In the genomic region with DNA sequence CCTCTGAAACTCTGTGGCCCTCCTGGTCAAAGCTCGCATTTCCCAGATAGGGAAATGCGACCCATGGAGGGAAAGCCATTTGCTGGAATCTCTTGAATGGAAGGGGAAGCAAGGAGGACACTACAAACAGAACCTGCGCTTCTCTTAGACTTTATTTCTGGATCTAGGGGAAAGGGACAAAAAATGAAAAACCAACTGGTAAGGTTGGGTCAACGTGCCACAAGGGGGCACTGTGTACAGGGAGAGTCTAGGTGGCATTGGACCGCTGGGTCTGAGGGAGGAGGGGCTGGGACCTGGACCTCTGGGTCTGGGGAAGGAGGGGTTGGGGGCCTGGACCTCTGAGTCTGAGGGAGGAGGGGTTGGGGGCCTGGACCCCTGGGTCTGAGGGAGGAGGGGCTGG, we compare ENCODE assay signal across 11 cellular contexts. TPM values are rescaled to one million over a fixed set of nuclear protein-coding genes. Genes with fewer than 3 reads are reported as not detected.
A peak's percentile ranks its signal among the peaks of the same experiment; 100 is the strongest.
DNase-seq lines count a peak whose midpoint lies in the region; ATAC-seq, FAIRE-seq and TF ChIP-seq lines count a peak whose summit lies in the region.
"Had no signal": no experiment of that assay in that cellular context is flagged by ENCODE, and none has a peak within 500 bp of the region (broad histone marks: within the 10 kb centered on the region; RNA-seq: fewer than 3 reads in every experiment).

No MANE protein-coding gene starts in this region.

- H3K4me3 ChIP-seq in bronchial epithelial cell (ENCODE audit: low read depth, low read length) (no peak overlapping the region), smooth muscle cell (no peak overlapping the region)

- H3K27me3 ChIP-seq in bronchial epithelial cell (ENCODE audit: control insufficient read depth, insufficient read depth, low read length) = peaks cover 6% of the 10 kb centered on the region
- peaks cover 38% of the 10 kb centered on the region for H3K27me3 ChIP-seq in smooth muscle cell (ENCODE audit: low read depth)

- H3K9ac ChIP-seq in smooth muscle cell (ENCODE audit: low read depth) = no peak overlapping the region

- DNase-seq in NCI-H2196 (lab: John Stamatoyannopoulos, UW; ENCODE audit: unreplicated experiment) (peak; percentile 30), NCI-H2196 treated with DMSO at 0.1 percent for 48 hours (lab: John Stamatoyannopoulos, UW; ENCODE audit: unreplicated experiment) (no peak), OCI-M1 (lab: John Stamatoyannopoulos, UW) (peak; percentile 70), bronchial epithelial cell (ENCODE audit: low read depth) (no peak), smooth muscle cell (lab: John Stamatoyannopoulos, UW; ENCODE audit: unreplicated experiment) (no peak), SK-N-DZ (ENCODE audit: low spot score) (no peak), posterior vena cava (ENCODE audit: low spot score) (no peak), sciatic nerve (ENCODE audit: low spot score) (no peak)

- no peaks in the 10 kb centered on the region for H3K36me3 ChIP-seq in bronchial epithelial cell (ENCODE audit: control insufficient read depth, insufficient read depth, low read length)
- H3K36me3 ChIP-seq in smooth muscle cell (ENCODE audit: low read depth) = no peaks in the 10 kb centered on the region

- 16% methylated on average over 5 of the region's 5 CpGs for WGBS in smooth muscle cell (ENCODE audit: low lambda C conversion rate)

- no peaks in the 10 kb centered on the region for H3K79me2 ChIP-seq in smooth muscle cell (ENCODE audit: low read depth)

- intact Hi-C loops in posterior vena cava (cut with DNase I) (no loop called here), sciatic nerve (cut with DNase I) (no loop called here)

- no peak for ATAC-seq in sciatic nerve
- ATAC-seq: left colon had no signal

- no peak for FAIRE-seq in bronchial epithelial cell (lab: Jason Lieb, UNC)

- H3F3A ChIP-seq in smooth muscle cell (ENCODE audit: low read depth) = no peaks in the 10 kb centered on the region

- H3K27ac ChIP-seq in smooth muscle cell (ENCODE audit: low read depth) = no peak overlapping the region

- no peak overlapping the region for H2AFZ ChIP-seq in smooth muscle cell (ENCODE audit: low read depth)

- H4K20me1 ChIP-seq in smooth muscle cell (ENCODE audit: low read depth) = no peaks in the 10 kb centered on the region

- TF ChIP-seq CTCF in bronchial epithelial cell (IDR thresholded peaks at IDR 0.05; ENCODE audit: insufficient read depth, low read length, severe bottlenecking) = peak; percentile 70
- TF ChIP-seq CTCF in smooth muscle cell (IDR thresholded peaks at IDR 0.05; ENCODE audit: borderline replicate concordance, insufficient read depth, poor library complexity, severe bottlenecking) = peak; percentile 41

- no peaks in the 10 kb centered on the region for H3K4me1 ChIP-seq in smooth muscle cell (ENCODE audit: low read depth)

- no peak overlapping the region for H3K4me2 ChIP-seq in smooth muscle cell

- no peaks in the 10 kb centered on the region for H3K9me3 ChIP-seq in smooth muscle cell (replicated peaks; ENCODE audit: low read depth)

RNA-seq across cellular contexts. Expression of a gene that starts 5.0 kb away (rescaled TPM):
- not detected in 2 replicates for total RNA-seq in bronchial epithelial cell
- total RNA-seq in smooth muscle cell = not detected in 2 replicates
- polyA plus RNA-seq in smooth muscle cell = 0.80 and 0.82 TPM in 2 replicates
- 5.8 and 9.7 TPM in 2 replicates for polyA plus RNA-seq in SK-N-DZ (2014; cell fraction: cytosol; rRNA removed)
- 13.4 and 33.5 TPM in 2 replicates for polyA plus RNA-seq in SK-N-DZ (2014; cell fraction: nucleus; rRNA removed)
- total RNA-seq in posterior vena cava = not detected
- total RNA-seq in sciatic nerve = 1.1 TPM
- total RNA-seq: CD4-positive, alpha-beta memory T cell; T-helper 1 cell treated with Interleukin-12 subunit alpha and Interleukin-12 subunit beta and Interleukin-4 antibody, amounts not matched to agents 30 ng/mL and 1 ng/mL, for 36 hours had no signal
- polyA plus RNA-seq: CD4-positive, alpha-beta memory T cell had no signal

RNA-seq across cellular contexts. Expression of a gene that starts 33.0 kb away (rescaled TPM):
- total RNA-seq in bronchial epithelial cell (0.53 TPM in 1 of 2 replicates, not detected in the other), smooth muscle cell (not detected in 2 replicates), posterior vena cava (not detected), sciatic nerve (not detected)
- not detected in 2 replicates for polyA plus RNA-seq in smooth muscle cell
- 0.07 TPM in 1 of 2 replicates, not detected in the other for polyA plus RNA-seq in SK-N-DZ (2014; cell fraction: cytosol; rRNA removed)
- polyA plus RNA-seq in SK-N-DZ (2014; cell fraction: nucleus; rRNA removed) = 2.7 TPM in 1 of 2 replicates, not detected in the other
- total RNA-seq: CD4-positive, alpha-beta memory T cell; T-helper 1 cell treated with Interleukin-12 subunit alpha and Interleukin-12 subunit beta and Interleukin-4 antibody, amounts not matched to agents 30 ng/mL and 1 ng/mL, for 36 hours had no signal
- polyA plus RNA-seq: CD4-positive, alpha-beta memory T cell had no signal

RNA-seq across cellular contexts. Expression of a gene that starts 46.6 kb away (rescaled TPM):
- total RNA-seq in bronchial epithelial cell (3.4 and 12.0 TPM in 2 replicates), smooth muscle cell (0.18 and 1.2 TPM in 2 replicates), posterior vena cava (not detected), sciatic nerve (not detected)
- 0.38 TPM in 1 of 2 replicates, not detected in the other for polyA plus RNA-seq in smooth muscle cell
- not detected in 2 replicates for polyA plus RNA-seq in SK-N-DZ (2014; cell fraction: cytosol; rRNA removed)
- polyA plus RNA-seq in SK-N-DZ (2014; cell fraction: nucleus; rRNA removed) = not detected in 2 replicates
- total RNA-seq: CD4-positive, alpha-beta memory T cell; left colon; T-helper 1 cell treated with Interleukin-12 subunit alpha and Interleukin-12 subunit beta and Interleukin-4 antibody, amounts not matched to agents 30 ng/mL and 1 ng/mL, for 36 hours had no signal
- polyA plus RNA-seq: CD4-positive, alpha-beta memory T cell had no signal

RNA-seq across cellular contexts. Expression of a gene that starts 51.5 kb away (rescaled TPM):
- total RNA-seq in bronchial epithelial cell (not detected in 2 replicates), smooth muscle cell (not detected in 2 replicates), posterior vena cava (not detected), sciatic nerve (not detected)
- not detected in 2 replicates for polyA plus RNA-seq in smooth muscle cell
- 0.08 and 1.5 TPM in 2 replicates for polyA plus RNA-seq in SK-N-DZ (2014; cell fraction: cytosol; rRNA removed)
- polyA plus RNA-seq in SK-N-DZ (2014; cell fraction: nucleus; rRNA removed) = 1.4 and 2.5 TPM in 2 replicates
- total RNA-seq: CD4-positive, alpha-beta memory T cell; T-helper 1 cell treated with Interleukin-12 subunit alpha and Interleukin-12 subunit beta and Interleukin-4 antibody, amounts not matched to agents 30 ng/mL and 1 ng/mL, for 36 hours had no signal
- polyA plus RNA-seq: CD4-positive, alpha-beta memory T cell had no signal

Comparison
In these comparisons a context has a peak if more than half of its experiments do, and no peak if none do; other contexts are left out.
1. DNase-seq: peak in NCI-H2196 (single experiment) and OCI-M1 (single experiment); none in NCI-H2196 treated with DMSO at 0.1 percent for 48 hours (single experiment), bronchial epithelial cell (single experiment), smooth muscle cell (single experiment), SK-N-DZ (single experiment), posterior vena cava (single experiment) and sciatic nerve (single experiment).